ENCODE assay signal across 8 cellular contexts in the genomic region with DNA sequence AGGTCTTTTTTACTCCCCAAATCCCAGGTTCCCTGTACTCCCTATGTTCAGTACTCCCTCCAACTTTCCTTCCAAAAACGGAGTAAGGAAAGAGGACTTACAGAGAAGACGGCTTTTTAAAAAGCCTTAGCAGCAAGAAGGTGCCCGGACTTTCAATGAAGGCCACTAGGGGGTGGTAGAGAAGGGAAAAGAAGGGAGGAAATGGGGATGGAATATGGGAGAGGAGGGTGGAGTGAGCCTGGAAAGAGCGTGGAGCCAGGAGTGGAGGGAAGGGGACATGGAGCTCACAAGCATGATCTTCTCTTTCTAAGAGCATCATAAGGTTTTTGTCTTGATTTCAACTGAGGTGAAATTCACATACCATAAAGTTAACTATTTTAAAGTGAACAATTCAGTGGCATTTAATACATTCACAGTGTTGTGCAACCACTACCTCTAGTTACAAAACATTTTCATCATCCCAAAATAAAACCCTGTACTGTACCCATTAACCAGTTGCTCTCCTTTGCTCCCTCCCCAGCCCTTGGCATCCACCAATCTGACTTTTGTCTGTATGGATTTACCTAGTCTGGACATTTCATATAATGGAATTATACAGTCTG.
A peak's percentile ranks its signal among the peaks of the same experiment; 100 is the strongest.
DNase-seq lines count a peak whose midpoint lies in the region; ATAC-seq, FAIRE-seq and TF ChIP-seq lines count a peak whose summit lies in the region.

No MANE protein-coding gene starts in this region.

- no peak overlapping the region for H3K9ac ChIP-seq in HepG2 (ENCODE audit: insufficient read depth, low read depth, low read length)

- in situ Hi-C loops in brain microvascular endothelial cell (cut with HindIII; ENCODE audit: low pct_ligation_motif_present, low sequenced_read_pairs) (no loop called here), HepG2 (cut with HindIII; ENCODE audit: extremely low pct_ligation_motif_present, low pct_unique_long_range_greater_than_20kb) (loop anchor here (5.0 kb wide), 1 partner anchor 202 kb away; no protein-coding TSS in a partner anchor)

- H3K27me3 ChIP-seq in brain microvascular endothelial cell (replicated peaks) (no peaks in the 10 kb centered on the region), HepG2 (ENCODE audit: control insufficient read depth in 1 of 2, insufficient read depth in 2 of 2, low read length in 2 of 2) (no peaks in the 10 kb centered on the region), aorta (ENCODE audit: control insufficient read depth in 1 of 2, insufficient read depth in 2 of 2, low read length in 1 of 2) (peaks cover 0 to 2% of the 10 kb centered on the region in 2 donors)

- H3K9me3 ChIP-seq in HepG2 (ENCODE audit: low read length) (no peaks in the 10 kb centered on the region), aorta (ENCODE audit: control insufficient read depth, low read length) (no peaks in the 10 kb centered on the region)

- ATAC-seq in HepG2, result peak; percentile 74
- ATAC-seq in aorta (ENCODE audit: low FRiP score), result peak; percentile 67

- TF ChIP-seq EP300 in HepG2 (IDR thresholded peaks at IDR 0.05; ENCODE audit: low read depth in 2 of 2, low read length in 2 of 2), result no peak
- TF ChIP-seq EP300 in HepG2 (CRISPR knock-in tag; IDR thresholded peaks at IDR 0.05; ENCODE audit: borderline replicate concordance), result no peak

- TF ChIP-seq RAD21 in HepG2 (CRISPR knock-in tag; IDR thresholded peaks at IDR 0.05), result peak; percentile 69

- 7% methylated on average over 4 of the region's 4 CpGs for WGBS in HepG2 (ENCODE audit: low lambda C conversion rate)
- WGBS in aorta, 2 donors, result 18% methylated on average over 4 of the region's 4 CpGs

- no peaks in the 10 kb centered on the region for H3K79me2 ChIP-seq in HepG2 (ENCODE audit: insufficient read depth, low read length)

- BruUV-seq in HepG2 (replicated peaks; lab: Mats Ljungman, UMichigan), result no TSS peak

- H3K4me3 ChIP-seq in brain microvascular endothelial cell (ENCODE audit: low read depth, low read length) (no peak overlapping the region), HepG2 (replicated peaks in 1 of 3; ENCODE audit: insufficient read depth in 1 of 3, low read depth in 2 of 3, low read length in 3 of 3) (no peak overlapping the region), aorta (ENCODE audit: low read length in 2 of 2) (no peak overlapping the region)

- DNase-seq in CD1c-positive myeloid dendritic cell (ENCODE audit: extremely low spot score), result peak; percentile 51
- peak; percentile 33 for DNase-seq in NCI-H774 (lab: John Stamatoyannopoulos, UW)
- DNase-seq in brain microvascular endothelial cell, result peak; percentile 56
- peak; percentile 64 for DNase-seq in HepG2 (ENCODE audit: low spot score)
- peak in 1 of 2 donors; percentile 51 for DNase-seq in aorta
- no peak for DNase-seq in NOMO-1 treated with DMSO at 0.1 percent for 48 hours (lab: John Stamatoyannopoulos, UW; ENCODE audit: unreplicated experiment)
- DNase-seq in NCI-H1436 treated with DMSO at 0.1 percent for 48 hours (lab: John Stamatoyannopoulos, UW), result no peak

- H2AFZ ChIP-seq in HepG2 (ENCODE audit: low read length), result no peak overlapping the region

- CTCF ChIA-PET in HepG2 (lab: Yijun Ruan, JAX; ENCODE audit: low intra/inter-chr PET ratio, low total read pairs), result interaction anchor here (0.7 to 2.0 kb wide), 4 partner anchors 21 to 230 kb away, joined by 4 to 21 read pairs (median 7); no protein-coding TSS in a partner anchor

- intact Hi-C loops in HepG2 (cut with micrococcal nuclease; ENCODE audit: unreplicated experiment), result loop anchor here (1.0 to 2.0 kb wide), 4 partner anchors 27 to 595 kb away; no protein-coding TSS in a partner anchor
- intact Hi-C loops in aorta (cut with DNase I), result loop anchor here in 1 of 2 donors (5.0 kb wide), 1 partner anchor 207 kb away; no protein-coding TSS in a partner anchor

- H3K4me2 ChIP-seq in HepG2 (ENCODE audit: low read depth, low read length), result 0 out of 2 replicates have a peak overlapping the region, but pooled peaks have one; percentile 8

- POLR2A ChIA-PET in HepG2 (lab: Yijun Ruan, JAX), result no interaction called here

- H3K27ac ChIP-seq in brain microvascular endothelial cell, result no peak overlapping the region
- H3K27ac ChIP-seq in HepG2 (ENCODE audit: extremely low read length, insufficient read depth, low read length), result no peak overlapping the region
- no peak overlapping the region for H3K27ac ChIP-seq in aorta (ENCODE audit: low read depth in 1 of 2, low read length in 2 of 2)

- TF ChIP-seq CTCF in GM12873 (IDR thresholded peaks at IDR 0.05; ENCODE audit: insufficient read depth, low read depth, low read length, missing control alignments) (peak; percentile 72), brain microvascular endothelial cell (IDR thresholded peaks at IDR 0.05; ENCODE audit: low read depth, low read length, missing control alignments) (peak; percentile 91), HepG2 (CRISPR knock-in tag; IDR thresholded peaks at IDR 0.05) (peak; percentile 85)

- peak; percentile 81 for FAIRE-seq in HepG2 (lab: Jason Lieb, UNC)

- no peak for TF ChIP-seq POLR2A in HepG2 (IDR thresholded peaks at IDR 0.05; ENCODE audit: insufficient read depth in 1 of 2, low read depth in 2 of 2, low read length in 2 of 2)

- H3K4me1 ChIP-seq in HepG2 (ENCODE audit: insufficient read depth, low read length) (peaks cover 20% of the 10 kb centered on the region), aorta (ENCODE audit: control insufficient read depth in 1 of 2, insufficient read depth in 2 of 2, low read length in 2 of 2) (no peaks in the 10 kb centered on the region)

- H4K20me1 ChIP-seq in HepG2 (ENCODE audit: insufficient read depth, low read length), result no peaks in the 10 kb centered on the region

- H3K36me3 ChIP-seq in brain microvascular endothelial cell (replicated peaks) (no peaks in the 10 kb centered on the region), HepG2 (replicated peaks in 1 of 2; ENCODE audit: control insufficient read depth in 1 of 2, insufficient read depth in 2 of 2, low read length in 2 of 2) (no peaks in the 10 kb centered on the region), aorta (ENCODE audit: control insufficient read depth in 1 of 2, insufficient read depth in 2 of 2, low read length in 1 of 2) (no peaks in the 10 kb centered on the region)

TF ChIP-seq in HepG2, 621 proteins besides CTCF, POLR2A, EP300 and RAD21 (continues in another document):
- 0 out of 2 replicates have a peak, but pooled peaks have one; percentile 20 for TF ChIP-seq MIXL1 (CRISPR knock-in tag; IDR thresholded peaks at IDR 0.05)
- TF ChIP-seq, protein P1, sequence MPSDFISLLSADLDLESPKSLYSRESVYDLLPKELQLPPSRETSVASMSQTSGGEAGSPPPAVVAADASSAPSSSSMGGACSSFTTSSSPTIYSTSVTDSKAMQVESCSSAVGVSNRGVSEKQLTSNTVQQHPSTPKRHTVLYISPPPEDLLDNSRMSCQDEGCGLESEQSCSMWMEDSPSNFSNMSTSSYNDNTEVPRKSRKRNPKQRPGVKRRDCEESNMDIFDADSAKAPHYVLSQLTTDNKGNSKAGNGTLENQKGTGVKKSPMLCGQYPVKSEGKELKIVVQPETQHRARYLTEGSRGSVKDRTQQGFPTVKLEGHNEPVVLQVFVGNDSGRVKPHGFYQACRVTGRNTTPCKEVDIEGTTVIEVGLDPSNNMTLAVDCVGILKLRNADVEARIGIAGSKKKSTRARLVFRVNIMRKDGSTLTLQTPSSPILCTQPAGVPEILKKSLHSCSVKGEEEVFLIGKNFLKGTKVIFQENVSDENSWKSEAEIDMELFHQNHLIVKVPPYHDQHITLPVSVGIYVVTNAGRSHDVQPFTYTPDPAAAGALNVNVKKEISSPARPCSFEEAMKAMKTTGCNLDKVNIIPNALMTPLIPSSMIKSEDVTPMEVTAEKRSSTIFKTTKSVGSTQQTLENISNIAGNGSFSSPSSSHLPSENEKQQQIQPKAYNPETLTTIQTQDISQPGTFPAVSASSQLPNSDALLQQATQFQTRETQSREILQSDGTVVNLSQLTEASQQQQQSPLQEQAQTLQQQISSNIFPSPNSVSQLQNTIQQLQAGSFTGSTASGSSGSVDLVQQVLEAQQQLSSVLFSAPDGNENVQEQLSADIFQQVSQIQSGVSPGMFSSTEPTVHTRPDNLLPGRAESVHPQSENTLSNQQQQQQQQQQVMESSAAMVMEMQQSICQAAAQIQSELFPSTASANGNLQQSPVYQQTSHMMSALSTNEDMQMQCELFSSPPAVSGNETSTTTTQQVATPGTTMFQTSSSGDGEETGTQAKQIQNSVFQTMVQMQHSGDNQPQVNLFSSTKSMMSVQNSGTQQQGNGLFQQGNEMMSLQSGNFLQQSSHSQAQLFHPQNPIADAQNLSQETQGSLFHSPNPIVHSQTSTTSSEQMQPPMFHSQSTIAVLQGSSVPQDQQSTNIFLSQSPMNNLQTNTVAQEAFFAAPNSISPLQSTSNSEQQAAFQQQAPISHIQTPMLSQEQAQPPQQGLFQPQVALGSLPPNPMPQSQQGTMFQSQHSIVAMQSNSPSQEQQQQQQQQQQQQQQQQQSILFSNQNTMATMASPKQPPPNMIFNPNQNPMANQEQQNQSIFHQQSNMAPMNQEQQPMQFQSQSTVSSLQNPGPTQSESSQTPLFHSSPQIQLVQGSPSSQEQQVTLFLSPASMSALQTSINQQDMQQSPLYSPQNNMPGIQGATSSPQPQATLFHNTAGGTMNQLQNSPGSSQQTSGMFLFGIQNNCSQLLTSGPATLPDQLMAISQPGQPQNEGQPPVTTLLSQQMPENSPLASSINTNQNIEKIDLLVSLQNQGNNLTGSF (CRISPR knock-in tag; IDR thresholded peaks at IDR 0.05), result no peak
- peak; percentile 88 for TF ChIP-seq SMC3 (IDR thresholded peaks at IDR 0.05; ENCODE audit: low read length)
- no peak for TF ChIP-seq ZNF629 (CRISPR knock-in tag; conservative IDR thresholded peaks at IDR 0.05)
- TF ChIP-seq FOXK2 (IDR thresholded peaks at IDR 0.05), result no peak
- TF ChIP-seq, protein P2, sequence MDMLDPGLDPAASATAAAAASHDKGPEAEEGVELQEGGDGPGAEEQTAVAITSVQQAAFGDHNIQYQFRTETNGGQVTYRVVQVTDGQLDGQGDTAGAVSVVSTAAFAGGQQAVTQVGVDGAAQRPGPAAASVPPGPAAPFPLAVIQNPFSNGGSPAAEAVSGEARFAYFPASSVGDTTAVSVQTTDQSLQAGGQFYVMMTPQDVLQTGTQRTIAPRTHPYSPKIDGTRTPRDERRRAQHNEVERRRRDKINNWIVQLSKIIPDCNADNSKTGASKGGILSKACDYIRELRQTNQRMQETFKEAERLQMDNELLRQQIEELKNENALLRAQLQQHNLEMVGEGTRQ (IDR thresholded peaks at IDR 0.05; ENCODE audit: low read depth, low read length), result no peak
- TF ChIP-seq, protein P2 (CRISPR knock-in tag; IDR thresholded peaks at IDR 0.05; ENCODE audit: borderline replicate concordance), result no peak
- TF ChIP-seq ZNF547 (CRISPR knock-in tag; IDR thresholded peaks at IDR 0.05), result no peak
- TF ChIP-seq SMARCE1 (IDR thresholded peaks at IDR 0.05; ENCODE audit: borderline replicate concordance), result no peak

Comparison
In these comparisons a context has a peak if more than half of its experiments do, and no peak if none do; other contexts are left out.
1. DNase-seq: peak in CD1c-positive myeloid dendritic cell (single experiment), NCI-H774 (single experiment), brain microvascular endothelial cell (single experiment) and HepG2 (single experiment); none in NOMO-1 treated with DMSO at 0.1 percent for 48 hours (single experiment) and NCI-H1436 treated with DMSO at 0.1 percent for 48 hours (single experiment).
2. Peak in every context shown above with its lines, with median percentiles within 50 percentile points of each other: CTCF ChIP-seq.